In genomic region chrX:107676559-107677378, GRCh38 we compare ENCODE assay signal across 8 cellular contexts. TPM values are rescaled to one million over a fixed set of nuclear protein-coding genes. Genes with fewer than 3 reads are reported as not detected.
DNase-seq lines count a peak whose midpoint lies in the region; ATAC-seq and TF ChIP-seq lines count a peak whose summit lies in the region.

No MANE protein-coding gene starts in this region.

- POLR2A ChIA-PET in CD8-positive, alpha-beta T cell (lab: Charles Lee), result interaction anchor here (1.4 to 9.5 kb wide), 2 partner anchors 38 to 100 kb away, joined by 8 to 270 read pairs; partner anchors contain the start of gene NCBP2L
- POLR2A ChIA-PET in PC-3 (lab: Charles Lee; ENCODE audit: unreplicated experiment), result interaction anchor here (0.7 kb wide), 1 partner anchor 9 kb away, joined by 7 read pairs; no protein-coding TSS in a partner anchor

- no peaks in the 10 kb centered on the region for H3K9me3 Mint-ChIP-seq in CD8-positive, alpha-beta T cell
- no peaks in the 10 kb centered on the region for H3K9me3 Mint-ChIP-seq in activated T-helper 1 cell treated with anti-CD3 and anti-CD28 coated beads, Interleukin-12 subunit alpha, Interleukin-12 subunit beta, Interleukin-2, Interleukin-4 antibody, amounts not matched to agents 30 ng/mL and 10 ng/mL and 1 ng/mL, durations not matched to agents 14 hours and 24 hours and 36 hours
- peaks cover 4% of the 10 kb centered on the region for H3K9me3 Mint-ChIP-seq in nephron
- no peaks in the 10 kb centered on the region for H3K9me3 Mint-ChIP-seq in type B pancreatic cell

- H3K4me3 ChIP-seq in CD8-positive, alpha-beta T cell (ENCODE audit: low read depth, low read length), result peak overlapping the region; percentile 78
- peak overlapping the region; percentile 76 for H3K4me3 ChIP-seq in HFF-Myc (replicated peaks; ENCODE audit: low read depth, low read length)
- peak overlapping the region; percentile 75 for H3K4me3 ChIP-seq in PC-3 (ENCODE audit: low read length)

- no peaks in the 10 kb centered on the region for H4K20me1 ChIP-seq in PC-3 (ENCODE audit: low read length)

- TF ChIP-seq CTCF in CD8-positive, alpha-beta T cell (IDR thresholded peaks at IDR 0.05), result no peak
- TF ChIP-seq CTCF in HFF-Myc (IDR thresholded peaks at IDR 0.05; ENCODE audit: low read depth, low read length, missing control alignments), result no peak
- TF ChIP-seq CTCF in PC-3 (conservative IDR thresholded peaks at IDR 0.05; ENCODE audit: low read depth, low read length), result no peak
- no peak for TF ChIP-seq CTCF in nephron (IDR thresholded peaks at IDR 0.05; ENCODE audit: unreplicated experiment in 3 of 3)
- no peak for TF ChIP-seq CTCF in type B pancreatic cell (conservative IDR thresholded peaks at IDR 0.05)

- peak overlapping the region; percentile 87 for H3K4me2 ChIP-seq in PC-3 (ENCODE audit: low read length)

- H3K4me1 ChIP-seq in CD8-positive, alpha-beta T cell (ENCODE audit: insufficient read depth, low read length), result peaks cover 60% of the 10 kb centered on the region
- peaks cover 28% of the 10 kb centered on the region for H3K4me1 ChIP-seq in PC-3 (ENCODE audit: insufficient read depth, low read length)

- no peaks in the 10 kb centered on the region for H3K27me3 Mint-ChIP-seq in CD8-positive, alpha-beta T cell (ENCODE audit: low read depth)
- no peaks in the 10 kb centered on the region for H3K27me3 Mint-ChIP-seq in activated T-helper 1 cell treated with anti-CD3 and anti-CD28 coated beads, Interleukin-12 subunit alpha, Interleukin-12 subunit beta, Interleukin-2, Interleukin-4 antibody, amounts not matched to agents 30 ng/mL and 10 ng/mL and 1 ng/mL, durations not matched to agents 14 hours and 24 hours and 36 hours (ENCODE audit: insufficient read depth)
- H3K27me3 Mint-ChIP-seq in nephron (ENCODE audit: low read depth) (no peaks in the 10 kb centered on the region), type B pancreatic cell (peaks cover 4% of the 10 kb centered on the region)

- peaks cover 18% of the 10 kb centered on the region for H3K79me2 ChIP-seq in PC-3 (ENCODE audit: low read length)

- H3K36me3 ChIP-seq in CD8-positive, alpha-beta T cell (ENCODE audit: insufficient read depth, low read length), result no peaks in the 10 kb centered on the region
- H3K36me3 ChIP-seq in PC-3 (ENCODE audit: low read depth, low read length), result no peaks in the 10 kb centered on the region

- intact Hi-C loops in CD8-positive, alpha-beta T cell (cut with DNase I, micrococcal nuclease), result no loop called here
- intact Hi-C loops in PC-3 (cut with micrococcal nuclease), result loop anchor here (1.0 to 5.0 kb wide), 3 partner anchors 35 to 396 kb away; no protein-coding TSS in a partner anchor
- intact Hi-C loops in activated T-helper 1 cell treated with anti-CD3 and anti-CD28 coated beads, Interleukin-12 subunit alpha, Interleukin-12 subunit beta, Interleukin-2, Interleukin-4 antibody, amounts not matched to agents 30 ng/mL and 10 ng/mL and 1 ng/mL, durations not matched to agents 14 hours and 24 hours and 36 hours (cut with micrococcal nuclease), result no loop called here

- CTCF ChIA-PET in CD8-positive, alpha-beta T cell (lab: Charles Lee), result interaction anchor here (0.8 to 15.4 kb wide), 4 partner anchors 15 to 100 kb away, joined by 3 to 278 read pairs (median 4); partner anchors contain the start of gene NCBP2L
- CTCF ChIA-PET in PC-3 (lab: Charles Lee), result interaction anchor here (1.7 kb wide), 1 partner anchor 40 kb away, joined by 6 read pairs; no protein-coding TSS in a partner anchor

- H2AFZ ChIP-seq in PC-3 (ENCODE audit: low read length), result peak overlapping the region; percentile 54

- H3F3A ChIP-seq in PC-3 (ENCODE audit: low read length, unreplicated experiment), result no peaks in the 10 kb centered on the region

- TSS peak; percentile 54 for BruUV-seq in PC-3 (replicated peaks; lab: Mats Ljungman, UMichigan)

- peaks cover 71% of the 10 kb centered on the region for H3K4me1 Mint-ChIP-seq in CD8-positive, alpha-beta T cell (ENCODE audit: low read depth)
- peaks cover 72% of the 10 kb centered on the region for H3K4me1 Mint-ChIP-seq in activated T-helper 1 cell treated with anti-CD3 and anti-CD28 coated beads, Interleukin-12 subunit alpha, Interleukin-12 subunit beta, Interleukin-2, Interleukin-4 antibody, amounts not matched to agents 30 ng/mL and 10 ng/mL and 1 ng/mL, durations not matched to agents 14 hours and 24 hours and 36 hours (ENCODE audit: low read depth)
- H3K4me1 Mint-ChIP-seq in nephron (peaks cover 48% of the 10 kb centered on the region), type B pancreatic cell (ENCODE audit: unreplicated experiment) (peaks cover 16% of the 10 kb centered on the region)

- no peak for ATAC-seq in CD8-positive, alpha-beta T cell
- peak; percentile 77 for ATAC-seq in PC-3
- no peak for ATAC-seq in HG03469 (IDR thresholded peaks at IDR 0.05; ENCODE audit: unreplicated experiment)

- peak overlapping the region; percentile 98 for H3K27ac ChIP-seq in CD8-positive, alpha-beta T cell (ENCODE audit: low read depth, low read length)
- H3K27ac ChIP-seq in PC-3 (ENCODE audit: low read length), result peak overlapping the region; percentile 78

- peak overlapping the region; percentile 99 for H3K27ac Mint-ChIP-seq in CD8-positive, alpha-beta T cell
- H3K27ac Mint-ChIP-seq in activated T-helper 1 cell treated with anti-CD3 and anti-CD28 coated beads, Interleukin-12 subunit alpha, Interleukin-12 subunit beta, Interleukin-2, Interleukin-4 antibody, amounts not matched to agents 30 ng/mL and 10 ng/mL and 1 ng/mL, durations not matched to agents 14 hours and 24 hours and 36 hours, result peak overlapping the region; percentile 99
- H3K27ac Mint-ChIP-seq in nephron, result peak overlapping the region; percentile 60 to 96 (median 91)
- peak overlapping the region; percentile 58 for H3K27ac Mint-ChIP-seq in type B pancreatic cell

- H3K36me3 Mint-ChIP-seq in CD8-positive, alpha-beta T cell, result no peaks in the 10 kb centered on the region
- peaks cover 1% of the 10 kb centered on the region for H3K36me3 Mint-ChIP-seq in activated T-helper 1 cell treated with anti-CD3 and anti-CD28 coated beads, Interleukin-12 subunit alpha, Interleukin-12 subunit beta, Interleukin-2, Interleukin-4 antibody, amounts not matched to agents 30 ng/mL and 10 ng/mL and 1 ng/mL, durations not matched to agents 14 hours and 24 hours and 36 hours (ENCODE audit: low read depth)
- peaks cover 4% of the 10 kb centered on the region for H3K36me3 Mint-ChIP-seq in nephron (ENCODE audit: low read depth)
- no peaks in the 10 kb centered on the region for H3K36me3 Mint-ChIP-seq in type B pancreatic cell

- H3K4me3 Mint-ChIP-seq in CD8-positive, alpha-beta T cell, result peak overlapping the region; percentile 82
- H3K4me3 Mint-ChIP-seq in activated T-helper 1 cell treated with anti-CD3 and anti-CD28 coated beads, Interleukin-12 subunit alpha, Interleukin-12 subunit beta, Interleukin-2, Interleukin-4 antibody, amounts not matched to agents 30 ng/mL and 10 ng/mL and 1 ng/mL, durations not matched to agents 14 hours and 24 hours and 36 hours, result peak overlapping the region; percentile 91
- H3K4me3 Mint-ChIP-seq in nephron, result peak overlapping the region; percentile 80 to 87 (median 83)
- peak overlapping the region; percentile 79 for H3K4me3 Mint-ChIP-seq in type B pancreatic cell

- no peaks in the 10 kb centered on the region for H3K9me2 ChIP-seq in PC-3 (replicated peaks; ENCODE audit: low read length)

- H3K9ac ChIP-seq in PC-3 (ENCODE audit: low read length), result peak overlapping the region; percentile 91

- H3K9me3 ChIP-seq in CD8-positive, alpha-beta T cell (ENCODE audit: low read length), result no peaks in the 10 kb centered on the region
- no peaks in the 10 kb centered on the region for H3K9me3 ChIP-seq in PC-3 (ENCODE audit: low read length)

- DNase-seq in CD8-positive, alpha-beta T cell, result peak in 6 of 7 experiments; percentile 17 to 63 (median 37)
- peak; percentile 78 for DNase-seq in HFF-Myc (ENCODE audit: extremely low read depth, low read depth)
- peak; percentile 80 for DNase-seq in PC-3
- peak; percentile 40 for DNase-seq in activated T-helper 1 cell treated with anti-CD3 and anti-CD28 coated beads, Interleukin-12 subunit alpha, Interleukin-12 subunit beta, Interleukin-2, Interleukin-4 antibody, amounts not matched to agents 30 ng/mL and 10 ng/mL and 1 ng/mL, durations not matched to agents 14 hours and 24 hours and 36 hours (ENCODE audit: low spot score)
- peak; percentile 97 for DNase-seq in fibroblast of gingiva (ENCODE audit: low read depth)
- no peak for DNase-seq in type B pancreatic cell (ENCODE audit: extremely low spot score, unreplicated experiment)

- no peaks in the 10 kb centered on the region for H3K27me3 ChIP-seq in CD8-positive, alpha-beta T cell (ENCODE audit: insufficient read depth, low read length)
- no peaks in the 10 kb centered on the region for H3K27me3 ChIP-seq in PC-3 (ENCODE audit: low read length)

RNA-seq across cellular contexts. Expression of gene PRPS1, which starts 48.5 kb away (rescaled TPM):
- total RNA-seq in CD8-positive, alpha-beta T cell, result 10 to 100 TPM; 65.6 to 74.7 TPM
- 57.0 and 70.8 TPM in 2 replicates for total RNA-seq in PC-3 (2014; rRNA removed)
- 97.9 and 101 TPM in 2 replicates for total RNA-seq in activated T-helper 1 cell treated with anti-CD3 and anti-CD28 coated beads, Interleukin-12 subunit alpha, Interleukin-12 subunit beta, Interleukin-2, Interleukin-4 antibody, amounts not matched to agents 30 ng/mL and 10 ng/mL and 1 ng/mL, durations not matched to agents 14 hours and 24 hours and 36 hours
- total RNA-seq in type B pancreatic cell (ENCODE audit: low replicate concordance), result 22.6 and 45.1 TPM in 2 replicates
